Comparison of ENCODE assay signal across 14 cellular contexts in the genomic region with DNA sequence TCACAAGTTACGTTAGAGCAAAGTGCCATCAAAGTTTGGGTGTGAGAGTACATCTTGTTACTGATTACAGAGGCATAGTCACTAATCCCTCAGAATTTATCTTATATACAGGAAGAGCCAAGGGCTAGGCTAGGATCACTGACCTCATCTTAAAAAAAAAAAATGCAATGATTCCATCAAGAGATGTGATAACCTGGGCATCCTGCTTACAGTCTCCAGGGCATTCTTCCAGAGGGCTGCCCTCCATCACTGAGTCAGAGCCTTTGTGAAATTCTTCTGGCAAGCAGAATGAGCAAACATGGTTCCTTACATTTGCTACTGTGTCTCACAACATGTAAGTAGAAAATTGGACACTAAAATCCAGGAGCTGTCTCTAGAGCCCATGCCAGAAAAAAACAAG.
DNase-seq lines count a peak whose midpoint lies in the region; ATAC-seq, FAIRE-seq and TF ChIP-seq lines count a peak whose summit lies in the region.
"Had no signal": no experiment of that assay in that cellular context is flagged by ENCODE, and none has a peak within 500 bp of the region (broad histone marks: within the 10 kb centered on the region; RNA-seq: fewer than 3 reads in every experiment).

No MANE protein-coding gene starts in this region.

- H3K36me3 ChIP-seq in PC-3 (ENCODE audit: low read depth, low read length) (no peaks in the 10 kb centered on the region; the same call in 1 of the 2 replicates), kidney (ENCODE audit: control insufficient read depth in 1 of 2, insufficient read depth in 2 of 2, low read length in 2 of 2) (no peaks in the 10 kb centered on the region)
- H3K36me3 ChIP-seq: prostate gland had no signal

- FAIRE-seq in kidney (lab: Jason Lieb, UNC): no peak

- H3K4me1 ChIP-seq in PC-3 (ENCODE audit: insufficient read depth, low read length) (peaks cover 4% of the 10 kb centered on the region; the same call in 1 of the 2 replicates), kidney (ENCODE audit: control insufficient read depth in 1 of 2, insufficient read depth in 1 of 2, low read depth in 1 of 2, low read length in 2 of 2) (no peaks in the 10 kb centered on the region)
- H3K4me1 ChIP-seq: prostate gland had no signal

- no peak overlapping the region for H3K27ac ChIP-seq in PC-3 (ENCODE audit: low read length)
- no peak overlapping the region for H3K27ac ChIP-seq in kidney (ENCODE audit: low read depth in 2 of 2, low read length in 2 of 2)
- H3K27ac ChIP-seq: dorsolateral prefrontal cortex, prostate gland had no signal

- POLR2A ChIA-PET in PC-3 (lab: Charles Lee; ENCODE audit: unreplicated experiment): no interaction called here

- TF ChIP-seq CTCF in PC-3 (conservative IDR thresholded peaks at IDR 0.05; ENCODE audit: low read depth, low read length) (no peak), epithelial cell of esophagus (IDR thresholded peaks at IDR 0.05; ENCODE audit: insufficient read depth, low read depth, low read length, missing control alignments) (no peak), kidney (IDR thresholded peaks at IDR 0.05; ENCODE audit: borderline replicate concordance, extremely low read depth, insufficient read depth) (no peak)

- DNase-seq in Daoy (ENCODE audit: low read depth) (peak; percentile 45), PC-3 (peak; percentile 55), epithelial cell of esophagus (ENCODE audit: low read depth) (peak; percentile 85), myocyte (ENCODE audit: low read depth) (peak; percentile 10), NCI-H1417 (lab: John Stamatoyannopoulos, UW) (no peak), kidney (no peak), NCI-H2196 (lab: John Stamatoyannopoulos, UW; ENCODE audit: unreplicated experiment) (no peak)
- no peak for DNase-seq in activated CD4-positive, alpha-beta T cell treated with anti-CD3 and anti-CD28 coated beads for 48 hours
- DNase-seq: activated naive CD4-positive, alpha-beta T cell; CD4-positive, alpha-beta T cell; dorsolateral prefrontal cortex; stimulated activated CD4-positive, alpha-beta T cell treated with anti-CD3 and anti-CD28 coated beads, Interleukin-4, amount 100 ng/mL, for 4 hours; stimulated activated naive CD8-positive, alpha-beta T cell treated with anti-CD3 and anti-CD28 coated beads, Interleukin-15, Interleukin-2, amounts not matched to agents 100 U/mL and 50 U/mL, for 24 hours had no signal

- H2AFZ ChIP-seq in PC-3 (ENCODE audit: low read length): no peak overlapping the region

- H3K79me2 ChIP-seq in PC-3 (ENCODE audit: low read length): no peaks in the 10 kb centered on the region

- H3K9ac ChIP-seq in PC-3 (ENCODE audit: low read length) (no peak overlapping the region), kidney (ENCODE audit: low read length in 2 of 2) (no peak overlapping the region)

- H3K27me3 ChIP-seq in PC-3 (ENCODE audit: low read length): no peaks in the 10 kb centered on the region
- H3K27me3 ChIP-seq: dorsolateral prefrontal cortex had no signal

- no peak overlapping the region for H3K4me2 ChIP-seq in PC-3 (ENCODE audit: low read length)

- H3K9me3 ChIP-seq in PC-3 (ENCODE audit: low read length) (no peaks in the 10 kb centered on the region), kidney (ENCODE audit: control insufficient read depth in 1 of 2, low read length in 2 of 2) (peaks cover 0 to 2% of the 10 kb centered on the region in 2 donors)
- H3K9me3 ChIP-seq: prostate gland had no signal

- no peaks in the 10 kb centered on the region for H3F3A ChIP-seq in PC-3 (ENCODE audit: low read length, unreplicated experiment)

- H3K9me2 ChIP-seq in PC-3 (replicated peaks; ENCODE audit: low read length): no peaks in the 10 kb centered on the region

- no TSS peak for BruUV-seq in PC-3 (replicated peaks; lab: Mats Ljungman, UMichigan)

- H3K4me3 ChIP-seq in PC-3 (ENCODE audit: low read length): no peak overlapping the region
- no peak overlapping the region for H3K4me3 ChIP-seq in epithelial cell of esophagus (ENCODE audit: low read length)
- no peak overlapping the region for H3K4me3 ChIP-seq in kidney (ENCODE audit: low read length in 2 of 2)
- H3K4me3 ChIP-seq: dorsolateral prefrontal cortex, prostate gland had no signal

- CTCF ChIA-PET in PC-3 (lab: Charles Lee): no interaction called here

- intact Hi-C loops in PC-3 (cut with micrococcal nuclease) (no loop called here), kidney (cut with DNase I) (no loop called here)

- peak; percentile 58; the same call in 1 of the 2 replicates for ATAC-seq in PC-3
- ATAC-seq: stimulated activated naive CD8-positive, alpha-beta T cell treated with anti-CD3 and anti-CD28 coated beads, Interleukin-15, Interleukin-2, amounts not matched to agents 100 U/mL and 50 U/mL, for 24 hours had no signal

- H4K20me1 ChIP-seq in PC-3 (ENCODE audit: low read length): no peaks in the 10 kb centered on the region

Comparison
In these comparisons a context has a peak if more than half of its experiments do, and no peak if none do; other contexts are left out.
1. DNase-seq: peak in Daoy (single experiment), PC-3 (single experiment), epithelial cell of esophagus (single experiment) and myocyte (single experiment); none in activated CD4-positive, alpha-beta T cell treated with anti-CD3 and anti-CD28 coated beads for 48 hours (single experiment), NCI-H1417 (0 of 3), kidney (single experiment) and NCI-H2196 (single experiment).